In the genomic region with DNA sequence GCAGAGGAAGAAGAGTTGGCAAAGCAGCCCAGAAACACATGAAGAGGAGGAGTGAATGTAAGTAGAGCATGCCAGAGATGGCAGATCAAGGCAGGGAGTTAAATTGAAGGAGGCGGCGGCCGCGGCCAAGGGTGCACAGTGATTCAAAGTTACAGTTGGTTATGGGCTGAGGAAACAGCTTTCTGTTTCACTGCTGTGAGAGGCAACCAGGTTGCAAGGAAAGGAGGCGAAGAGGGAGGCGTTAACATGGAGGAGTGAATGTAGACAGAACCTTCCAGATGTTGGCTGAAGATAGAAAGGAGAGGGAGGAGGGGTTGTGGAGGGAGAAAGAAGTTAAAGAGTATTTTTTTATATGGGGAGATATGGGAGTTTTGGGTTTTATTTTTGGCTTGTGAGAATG, we compare ENCODE assay signal across 4 cellular contexts. TPM values are rescaled to one million over a fixed set of nuclear protein-coding genes. Genes with fewer than 3 reads are reported as not detected.
"Had no signal": no experiment of that assay in that cellular context is flagged by ENCODE, and none has a peak within 500 bp of the region (broad histone marks: within the 10 kb centered on the region; RNA-seq: fewer than 3 reads in every experiment).

No MANE protein-coding gene starts in this region.

RNA-seq across cellular contexts. Expression of a gene that starts 22.4 kb away (rescaled TPM):
- total RNA-seq: HT-29, Right ventricle myocardium inferior, RPMI7951, SJSA1 had no signal
